ENCODE assay signal across 26 cellular contexts in genomic region chr2:182377467-182377866, GRCh38. TPM values are rescaled to one million over a fixed set of nuclear protein-coding genes. Genes with fewer than 3 reads are reported as not detected.
DNase-seq lines count a peak whose midpoint lies in the region; ATAC-seq and TF ChIP-seq lines count a peak whose summit lies in the region.
"Had no signal": no experiment of that assay in that cellular context is flagged by ENCODE, and none has a peak within 500 bp of the region (broad histone marks: within the 10 kb centered on the region; RNA-seq: fewer than 3 reads in every experiment).

No MANE protein-coding gene starts in this region.

- peaks cover 37% of the 10 kb centered on the region for H3K4me1 Mint-ChIP-seq in osteocyte (ENCODE audit: unreplicated experiment)
- H3K4me1 Mint-ChIP-seq: CD4-positive, CD25-positive, alpha-beta regulatory T cell had no signal

- DNase-seq in EH (ENCODE audit: low read depth): peak; percentile 25
- peak; percentile 14 for DNase-seq in amniotic epithelial cell (ENCODE audit: low read depth)
- no peak for DNase-seq in epithelial cell of prostate (ENCODE audit: low read depth, low spot score)
- no peak for DNase-seq in osteocyte (ENCODE audit: extremely low spot score, unreplicated experiment)
- DNase-seq in NK-92 (lab: John Stamatoyannopoulos, UW; ENCODE audit: unreplicated experiment): no peak
- DNase-seq: CD4-positive, CD25-positive, alpha-beta regulatory T cell; DMS153; DND-41; GM23248; H7; Kasumi-1; NCI-H1092 treated with DMSO at 0.1 percent for 48 hours; NCI-H1436; NCI-H187; NCI-H2081 treated with DMSO at 0.1 percent for 48 hours; NCI-H446; NCI-H524 treated with DMSO at 0.1 percent for 48 hours; NCI-H774; NK-92 treated with Interleukin-12 subunit alpha and Interleukin-12 subunit beta, amount 100 ng/mL, for 24 hours; SJCRH30 had no signal

- peaks cover 0 to 26% (median 0%) of the 10 kb centered on the region in 3 donors for H3K9me3 ChIP-seq in gastroesophageal sphincter

- ATAC-seq in activated CD4-positive, CD25-positive, alpha-beta regulatory T cell treated with anti-CD3 and anti-CD28 coated beads, Interleukin-2, amount 50 U/mL, for 24 hours: no peak
- ATAC-seq in gastroesophageal sphincter: no peak
- ATAC-seq: K562, Panc1 had no signal

- TF ChIP-seq EP300 in gastroesophageal sphincter (IDR thresholded peaks at IDR 0.05): no peak

- H3K4me3 Mint-ChIP-seq in osteocyte (ENCODE audit: unreplicated experiment): no peak overlapping the region
- H3K4me3 Mint-ChIP-seq: CD4-positive, CD25-positive, alpha-beta regulatory T cell had no signal

- TF ChIP-seq POLR2A in gastroesophageal sphincter (IDR thresholded peaks at IDR 0.05): no peak

- H3K4me3 ChIP-seq in gastroesophageal sphincter: no peak overlapping the region
- H3K4me3 ChIP-seq: BLaER1, GM23248, K562, SJCRH30 had no signal

- H3K4me1 ChIP-seq in gastroesophageal sphincter: peaks cover 0 to 22% (median 0%) of the 10 kb centered on the region in 3 donors
- H3K4me1 ChIP-seq: BLaER1 had no signal

- H3K36me3 Mint-ChIP-seq in osteocyte (ENCODE audit: unreplicated experiment): peaks cover 20% of the 10 kb centered on the region
- H3K36me3 Mint-ChIP-seq: CD4-positive, CD25-positive, alpha-beta regulatory T cell had no signal

- no peak for TF ChIP-seq CTCF in osteocyte (IDR thresholded peaks at IDR 0.05)
- TF ChIP-seq CTCF in gastroesophageal sphincter (IDR thresholded peaks at IDR 0.05): no peak

- H3K27me3 Mint-ChIP-seq in osteocyte (ENCODE audit: unreplicated experiment): no peaks in the 10 kb centered on the region
- H3K27me3 Mint-ChIP-seq: CD4-positive, CD25-positive, alpha-beta regulatory T cell had no signal

- no peaks in the 10 kb centered on the region for H3K27me3 ChIP-seq in gastroesophageal sphincter
- H3K27me3 ChIP-seq: BLaER1, SJCRH30 had no signal

- peak overlapping the region; percentile 15 for H3K27ac ChIP-seq in epithelial cell of prostate
- no peak overlapping the region for H3K27ac ChIP-seq in gastroesophageal sphincter
- H3K27ac ChIP-seq: BLaER1, GM23248, SJCRH30 had no signal

- no peaks in the 10 kb centered on the region for H3K36me3 ChIP-seq in gastroesophageal sphincter
- H3K36me3 ChIP-seq: BLaER1, SJCRH30 had no signal

- peak overlapping the region; percentile 14 for H3K27ac Mint-ChIP-seq in osteocyte (ENCODE audit: unreplicated experiment)
- H3K27ac Mint-ChIP-seq: CD4-positive, CD25-positive, alpha-beta regulatory T cell had no signal

- 64 to 70% methylated on average over 1 of the region's 1 CpG for WGBS in gastroesophageal sphincter (ENCODE audit: low coverage in 1 of 2), 2 donors

- H3K9me3 Mint-ChIP-seq in osteocyte (ENCODE audit: unreplicated experiment): peaks cover 27% of the 10 kb centered on the region

RNA-seq across cellular contexts. Expression of gene PDE1A, which starts 49.4 kb away (rescaled TPM):
- 1.5 and 1.8 TPM in 2 replicates for total RNA-seq in osteocyte
- total RNA-seq in gastroesophageal sphincter: 10 to 100 TPM in 3 of 4 donors, 1 to 10 TPM in 1; 7.2 to 17.2 (median 11.8) TPM
- total RNA-seq: A172; CD4-positive, CD25-positive, alpha-beta regulatory T cell had no signal

Comparison
In these comparisons a context has a peak if more than half of its experiments do, and no peak if none do; other contexts are left out.
1. DNase-seq: peak in EH (single experiment) and amniotic epithelial cell (single experiment); none in epithelial cell of prostate (single experiment), osteocyte (single experiment) and NK-92 (single experiment).